In genomic region chr22:42079319-42080251, GRCh38 we compare ENCODE assay signal across 8 cellular contexts. TPM values are rescaled to one million over a fixed set of nuclear protein-coding genes. Genes with fewer than 3 reads are reported as not detected.
DNase-seq lines count a peak whose midpoint lies in the region; ATAC-seq, FAIRE-seq and TF ChIP-seq lines count a peak whose summit lies in the region.

Gene SMDT1, plus strand, starts transcription at chr22:42079700. Its CDS starts 69 bp downstream, at chr22:42079769.

- peaks cover 5 to 10% of the 10 kb centered on the region in 2 experiments for H3K36me3 ChIP-seq in trophoblast cell (ENCODE audit: control insufficient read depth in 1 of 2, insufficient read depth in 2 of 2, low read length in 2 of 2)
- H3K36me3 ChIP-seq in transverse colon, result peaks cover 0 to 6% (median 0%) of the 10 kb centered on the region in 4 donors

- POLR2A ChIA-PET in T-cell (lab: Charles Lee), result interaction anchor here (0.6 to 1.9 kb wide), 5 partner anchors 10 to 212 kb away, joined by 3 to 36 read pairs (median 5); partner anchors contain the start of gene NDUFA6 (in 1 of the 2)

- WGBS in adipose tissue, 3 donors, result 0 to 1% (median 0%) methylated on average over 67 to 71 of the region's 71 CpGs
- no CpG with 5 or more reads among the region's 71 CpGs for WGBS in trophoblast cell (ENCODE audit: extremely low coverage, insufficient coverage, insufficient read length)
- 0% methylated on average over 67 of the region's 71 CpGs; no CpG with 5 or more reads in 1 of the 2 donors for WGBS in transverse colon (ENCODE audit: low coverage in 1 of 2), 2 donors

- H3K36me3 Mint-ChIP-seq in T-cell, result peaks cover 20% of the 10 kb centered on the region

- H3K9me3 ChIP-seq in trophoblast cell (ENCODE audit: insufficient read depth, low read depth, low read length) (no peaks in the 10 kb centered on the region), transverse colon (no peaks in the 10 kb centered on the region)

- peak within 1 kb of the TSS; percentile 91 for H3K9ac ChIP-seq in trophoblast cell (ENCODE audit: low read length)

- TF ChIP-seq EP300 in transverse colon (IDR thresholded peaks at IDR 0.05; ENCODE audit: low read depth), result no peak

- TF ChIP-seq CTCF in transverse colon (IDR thresholded peaks at IDR 0.05), result peak in 2 of 5 experiments; percentile 5 to 17

- H3K4ac ChIP-seq in trophoblast cell (ENCODE audit: low read depth, low read length), result peak within 1 kb of the TSS; percentile 87

- ATAC-seq in HG02840 (IDR thresholded peaks at IDR 0.05; ENCODE audit: low FRiP score, unreplicated experiment) (peak; percentile 86), T-cell (replicated peaks in 1 of 4) (peak; percentile 91 to 93 (median 92))

- H3K27me3 ChIP-seq in trophoblast cell (ENCODE audit: insufficient read depth, low read length) (no peaks in the 10 kb centered on the region), transverse colon (no peaks in the 10 kb centered on the region)

- peaks cover 4% of the 10 kb centered on the region for H3K79me2 ChIP-seq in trophoblast cell (ENCODE audit: control insufficient read depth, insufficient read depth, low read length, poor library complexity)

- H3K27ac ChIP-seq in adipose tissue (ENCODE audit: low read depth, low read length) (peak within 1 kb of the TSS; percentile 80), trophoblast cell (ENCODE audit: low read depth, low read length) (peak within 1 kb of the TSS; percentile 86), transverse colon (peak within 1 kb of the TSS; percentile 96 to 98 (median 97))

- no peaks in the 10 kb centered on the region for H3K9me3 Mint-ChIP-seq in T-cell

- peak within 1 kb of the TSS; percentile 92 for H2BK120ac ChIP-seq in trophoblast cell (ENCODE audit: insufficient read depth, low read length, poor library complexity)

- H3K4me1 ChIP-seq in trophoblast cell (ENCODE audit: control insufficient read depth in 1 of 2, insufficient read depth in 2 of 2, low read length in 2 of 2) (peaks cover 8 to 10% of the 10 kb centered on the region in 2 experiments), transverse colon (peaks cover 23 to 44% (median 33%) of the 10 kb centered on the region in 4 donors)

- in situ Hi-C loops in transverse colon (cut with MboI; ENCODE audit: low pct_ligation_motif_present in 1 of 4, low pct_unique_long_range_greater_than_20kb in 1 of 4, low sequenced_read_pairs in 3 of 4), result no loop called here

- peak within 1 kb of the TSS; percentile 93 to 98 for H3K27ac Mint-ChIP-seq in T-cell

- intact Hi-C loops in cardiac septum (cut with DNase I), result loop anchor here (10.0 kb wide), 1 partner anchor 395 kb away; the partner anchor contains the start of gene SNU13
- intact Hi-C loops in transverse colon (cut with DNase I; ENCODE audit: low total_unique reads), result no loop called here

- H2AK5ac ChIP-seq in trophoblast cell (ENCODE audit: low read length), result peak within 1 kb of the TSS; percentile 98

- peak within 1 kb of the TSS; percentile 78 for H2BK5ac ChIP-seq in trophoblast cell (ENCODE audit: low read depth, low read length, poor library complexity)

- peak within 1 kb of the TSS; percentile 95 for H2AFZ ChIP-seq in trophoblast cell (ENCODE audit: insufficient read depth, low read length, poor library complexity)

- peak within 1 kb of the TSS; percentile 37 for H2BK12ac ChIP-seq in trophoblast cell (ENCODE audit: low read length)

- H3K4me1 Mint-ChIP-seq in T-cell, result peaks cover 38 to 52% (median 45%) of the 10 kb centered on the region in 3 donors

- H3K23ac ChIP-seq in trophoblast cell (ENCODE audit: low read length), result no peak within 1 kb of the TSS

- peak within 1 kb of the TSS; percentile 77 for H3K4me2 ChIP-seq in trophoblast cell (ENCODE audit: low read length)

- peak; percentile 100 for FAIRE-seq in GM12891 (lab: Jason Lieb, UNC)

- H3K14ac ChIP-seq in trophoblast cell (ENCODE audit: low read length), result peak within 1 kb of the TSS; percentile 93

- H3K79me1 ChIP-seq in trophoblast cell (ENCODE audit: low read length), result peaks cover 8% of the 10 kb centered on the region

- H3K4me3 Mint-ChIP-seq in T-cell, result peak within 1 kb of the TSS; percentile 94 to 96 (median 95)

- peak within 1 kb of the TSS; percentile 97 for H4K8ac ChIP-seq in trophoblast cell (ENCODE audit: low read depth, low read length)

- peak; percentile 98 for DNase-seq in GM12891 (ENCODE audit: insufficient read length, low spot score)
- peak; percentile 83 for DNase-seq in NCI-H1436 treated with DMSO at 0.1 percent for 48 hours (lab: John Stamatoyannopoulos, UW)
- DNase-seq in T-cell, result peak; percentile 95 to 100 (median 98)
- peak; percentile 100 for DNase-seq in cardiac septum (ENCODE audit: low spot score)
- peak; percentile 99 to 100 for DNase-seq in trophoblast cell
- peak; percentile 100 for DNase-seq in transverse colon

- no peaks in the 10 kb centered on the region for H3K27me3 Mint-ChIP-seq in T-cell

- peak within 1 kb of the TSS; percentile 94 for H3K4me3 ChIP-seq in trophoblast cell (ENCODE audit: low read depth, low read length)
- peak within 1 kb of the TSS; percentile 53 to 83 (median 72) for H3K4me3 ChIP-seq in transverse colon

- peak within 1 kb of the TSS; percentile 90 for H3K18ac ChIP-seq in trophoblast cell (ENCODE audit: low read length)

- H4K91ac ChIP-seq in trophoblast cell (ENCODE audit: low read depth, low read length), result peak within 1 kb of the TSS; percentile 97

- TF ChIP-seq POLR2A in GM12891 (IDR thresholded peaks at IDR 0.05; ENCODE audit: low read depth, low read length), result peak; percentile 89
- TF ChIP-seq POLR2A in transverse colon (IDR thresholded peaks at IDR 0.05), result peak; percentile 93

- H4K12ac ChIP-seq in trophoblast cell (ENCODE audit: low read depth, low read length), result peak within 1 kb of the TSS; percentile 97

- CTCF ChIA-PET in T-cell (lab: Charles Lee), result interaction anchor here in 1 of 2 donors (0.6 to 1.9 kb wide), 5 partner anchors 9 to 413 kb away, joined by 3 to 16 read pairs (median 3); partner anchors contain the start of genes NAGA and NDUFA6

TF ChIP-seq in GM12891, 5 proteins besides CTCF, POLR2A, EP300 and RAD21:
- TF ChIP-seq POLR2AphosphoS5 (IDR thresholded peaks at IDR 0.05; ENCODE audit: low read depth, low read length) (peak; percentile 92), SPI1 (IDR thresholded peaks at IDR 0.05; ENCODE audit: low read depth, low read length) (peak; percentile 36), TAF1 (IDR thresholded peaks at IDR 0.05; ENCODE audit: low read depth, low read length) (peak; percentile 99), POU2F2 (IDR thresholded peaks at IDR 0.05; ENCODE audit: low read depth, low read length) (peak; percentile 82), PAX5 (IDR thresholded peaks at IDR 0.05; ENCODE audit: insufficient read depth, low read length, severe bottlenecking) (no peak)

RNA-seq across cellular contexts. Expression of gene SMDT1, which starts in this region (rescaled TPM):
- polyA plus RNA-seq in GM12891 (2012; ENCODE audit: low read depth, missing spikeins), result 125 TPM
- 100 to 1,000 TPM; 101 to 176 (median 114) TPM for total RNA-seq in T-cell
- polyA plus RNA-seq in adipose tissue, result 100 to 1,000 TPM in 1 of 3 donors, 10 to 100 TPM in 2; 53.3 to 129 (median 86.4) TPM
- 123 TPM for total RNA-seq in cardiac septum
- polyA plus RNA-seq in trophoblast cell (2013), result 25.6 and 27.4 TPM in 2 replicates
- total RNA-seq in transverse colon, result 10 to 100 TPM in 3 of 4 donors, 1 to 10 TPM in 1; 4.8 to 44.9 (median 18.8) TPM

Comparison
In these comparisons a context has a peak if more than half of its experiments do, and no peak if none do; other contexts are left out.
1. Peak in every context shown above with its lines: DNase-seq, ATAC-seq, H3K4me3 ChIP-seq and H3K27ac ChIP-seq.